ENCODE assay signal across 21 cellular contexts in the genomic region with DNA sequence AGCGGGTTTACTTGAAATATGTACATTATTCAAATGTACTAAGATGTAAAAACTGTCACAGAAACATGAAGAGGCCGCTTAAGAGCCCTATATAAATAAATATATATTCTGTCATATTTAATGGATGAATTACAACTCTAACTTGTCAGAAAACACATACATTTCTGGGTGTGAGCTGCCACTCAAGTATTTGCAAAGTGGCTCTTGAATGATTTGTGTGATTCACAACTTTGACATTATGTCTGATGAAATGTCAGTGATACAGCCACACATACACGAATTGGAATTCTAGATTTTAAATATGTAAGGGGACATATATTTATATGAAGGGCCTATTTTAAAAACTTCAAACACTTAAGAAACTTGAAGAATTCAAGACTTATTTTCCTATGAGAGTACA.
DNase-seq lines count a peak whose midpoint lies in the region; ATAC-seq, FAIRE-seq and TF ChIP-seq lines count a peak whose summit lies in the region.
"Had no signal": no experiment of that assay in that cellular context is flagged by ENCODE, and none has a peak within 500 bp of the region (broad histone marks: within the 10 kb centered on the region; RNA-seq: fewer than 3 reads in every experiment).

No MANE protein-coding gene starts in this region.

- WGBS in trophoblast cell (ENCODE audit: extremely low coverage, insufficient coverage, insufficient read length) = no CpG with 5 or more reads among the region's 3 CpGs

- no peaks in the 10 kb centered on the region for H3K36me3 ChIP-seq in astrocyte (ENCODE audit: insufficient read depth, low read length)
- no peaks in the 10 kb centered on the region for H3K36me3 ChIP-seq in trophoblast cell (ENCODE audit: control insufficient read depth in 1 of 2, insufficient read depth in 2 of 2, low read length in 2 of 2)
- H3K36me3 ChIP-seq in colonic mucosa = no peaks in the 10 kb centered on the region
- H3K36me3 ChIP-seq: BLaER1 treated with 17β-estradiol and CSF1 and Interleukin-3, amounts not matched to agents 10 nM and 100 nM had no signal

- DNase-seq in astrocyte (ENCODE audit: low read depth) (no peak), epithelial cell of esophagus (ENCODE audit: low read depth) (peak; percentile 5), trophoblast cell (peak; percentile 4 to 60), colonic mucosa (no peak)
- DNase-seq: AML-193; Caco-2; Calu3; CD4-positive, alpha-beta T cell; CD8-positive, alpha-beta T cell; DMS79 treated with DMSO at 0.1 percent for 48 hours; GF-D8 had no signal

- no peak overlapping the region for H3K27ac ChIP-seq in astrocyte (ENCODE audit: low read depth, low read length)
- no peak overlapping the region for H3K27ac ChIP-seq in trophoblast cell (ENCODE audit: low read depth, low read length)
- no peak overlapping the region for H3K27ac ChIP-seq in colonic mucosa
- H3K27ac ChIP-seq: 22Rv1; A549; BLaER1 treated with 17β-estradiol and CSF1 and Interleukin-3, amounts not matched to agents 10 nM and 100 nM; C4-2B had no signal

- FAIRE-seq in astrocyte (lab: Jason Lieb, UNC) = no peak
- FAIRE-seq: A549, D721Med, G401.6, GM12891, GM19239 had no signal

- no peaks in the 10 kb centered on the region for H3K4me1 Mint-ChIP-seq in astrocyte (ENCODE audit: low read depth, unreplicated experiment)
- H3K4me1 Mint-ChIP-seq: B cell had no signal

- H3K18ac ChIP-seq in trophoblast cell (ENCODE audit: low read length) = no peak overlapping the region

- no peak overlapping the region for H3K23ac ChIP-seq in trophoblast cell (ENCODE audit: low read length)

- H3K27ac Mint-ChIP-seq in astrocyte (ENCODE audit: unreplicated experiment) = peak overlapping the region; percentile 71
- H3K27ac Mint-ChIP-seq: B cell; CD4-positive, alpha-beta T cell; CD8-positive, alpha-beta T cell had no signal

- H3K4ac ChIP-seq in trophoblast cell (ENCODE audit: low read depth, low read length) = no peak overlapping the region

- no peak overlapping the region for H3K4me3 Mint-ChIP-seq in astrocyte (ENCODE audit: unreplicated experiment)
- H3K4me3 Mint-ChIP-seq: B cell; CD4-positive, alpha-beta T cell; CD8-positive, alpha-beta T cell had no signal

- TF ChIP-seq CTCF in astrocyte (IDR thresholded peaks at IDR 0.05; ENCODE audit: insufficient read depth, low read depth, low read length) = no peak
- no peak for TF ChIP-seq CTCF in epithelial cell of esophagus (IDR thresholded peaks at IDR 0.05; ENCODE audit: insufficient read depth, low read depth, low read length, missing control alignments)
- no peak for TF ChIP-seq CTCF in colonic mucosa (IDR thresholded peaks at IDR 0.05)

- H3K4me3 ChIP-seq in astrocyte (ENCODE audit: insufficient read depth, low read depth, low read length) (no peak overlapping the region), epithelial cell of esophagus (ENCODE audit: low read length) (no peak overlapping the region), trophoblast cell (ENCODE audit: low read depth, low read length) (no peak overlapping the region), colonic mucosa (no peak overlapping the region)
- H3K4me3 ChIP-seq: A549; BLaER1 treated with 17β-estradiol and CSF1 and Interleukin-3, amounts not matched to agents 10 nM and 100 nM had no signal

- H3K4me1 ChIP-seq in astrocyte (ENCODE audit: insufficient read depth, low read length) (no peaks in the 10 kb centered on the region), trophoblast cell (ENCODE audit: control insufficient read depth in 1 of 2, insufficient read depth in 2 of 2, low read length in 2 of 2) (no peaks in the 10 kb centered on the region), colonic mucosa (no peaks in the 10 kb centered on the region)
- H3K4me1 ChIP-seq: A549; BLaER1 treated with 17β-estradiol and CSF1 and Interleukin-3, amounts not matched to agents 10 nM and 100 nM; Caco-2 had no signal

- no peak overlapping the region for H4K12ac ChIP-seq in trophoblast cell (ENCODE audit: low read depth, low read length)

- no peak overlapping the region for H2BK120ac ChIP-seq in trophoblast cell (ENCODE audit: insufficient read depth, low read length, poor library complexity)

- H3K4me2 ChIP-seq in astrocyte (ENCODE audit: low read length) = no peak overlapping the region
- H3K4me2 ChIP-seq in trophoblast cell (ENCODE audit: low read length) = no peak overlapping the region
- H3K4me2 ChIP-seq: A549; BLaER1 treated with 17β-estradiol and CSF1 and Interleukin-3, amounts not matched to agents 10 nM and 100 nM had no signal

- H3K9me3 ChIP-seq in astrocyte (ENCODE audit: insufficient read depth, low read depth, low read length) = no peaks in the 10 kb centered on the region
- peaks cover 5% of the 10 kb centered on the region for H3K9me3 ChIP-seq in trophoblast cell (ENCODE audit: insufficient read depth, low read depth, low read length)
- no peaks in the 10 kb centered on the region for H3K9me3 ChIP-seq in colonic mucosa
- H3K9me3 ChIP-seq: A549, Caco-2 had no signal

- H2AFZ ChIP-seq in astrocyte (ENCODE audit: low read depth, low read length) (no peak overlapping the region), trophoblast cell (ENCODE audit: insufficient read depth, low read length, poor library complexity) (no peak overlapping the region)

- H3K79me1 ChIP-seq in trophoblast cell (ENCODE audit: low read length) = no peaks in the 10 kb centered on the region

- H4K8ac ChIP-seq in trophoblast cell (ENCODE audit: low read depth, low read length) = no peak overlapping the region

- no peaks in the 10 kb centered on the region for H3K79me2 ChIP-seq in astrocyte (ENCODE audit: insufficient read depth, low read length)
- H3K79me2 ChIP-seq in trophoblast cell (ENCODE audit: control insufficient read depth, insufficient read depth, low read length, poor library complexity) = no peaks in the 10 kb centered on the region

- H3K14ac ChIP-seq in trophoblast cell (ENCODE audit: low read length) = no peak overlapping the region

- no peak overlapping the region for H3K9ac ChIP-seq in astrocyte (ENCODE audit: low read length)
- no peak overlapping the region for H3K9ac ChIP-seq in trophoblast cell (ENCODE audit: low read length)
- H3K9ac ChIP-seq in colonic mucosa (ENCODE audit: low read depth in 2 of 2, low read length in 2 of 2) = no peak overlapping the region
- H3K9ac ChIP-seq: BLaER1 treated with 17β-estradiol and CSF1 and Interleukin-3, amounts not matched to agents 10 nM and 100 nM had no signal

- no peaks in the 10 kb centered on the region for H3K27me3 ChIP-seq in astrocyte (ENCODE audit: insufficient read depth, low read length)
- H3K27me3 ChIP-seq in trophoblast cell (ENCODE audit: insufficient read depth, low read length) = no peaks in the 10 kb centered on the region
- H3K27me3 ChIP-seq in colonic mucosa = no peaks in the 10 kb centered on the region
- H3K27me3 ChIP-seq: BLaER1 treated with 17β-estradiol and CSF1 and Interleukin-3, amounts not matched to agents 10 nM and 100 nM had no signal

- H2AK5ac ChIP-seq in trophoblast cell (ENCODE audit: low read length) = no peak overlapping the region

- H3K9me3 Mint-ChIP-seq in astrocyte (ENCODE audit: unreplicated experiment) = peaks cover 22% of the 10 kb centered on the region

- no peak for ATAC-seq in esophagus mucosa
- ATAC-seq: A549; CD8-positive, alpha-beta T cell had no signal

- H3K36me3 Mint-ChIP-seq in astrocyte (ENCODE audit: low read depth, unreplicated experiment) = no peaks in the 10 kb centered on the region

- H3K27me3 Mint-ChIP-seq in astrocyte (ENCODE audit: low read depth, unreplicated experiment) = no peaks in the 10 kb centered on the region
- H3K27me3 Mint-ChIP-seq: B cell; CD4-positive, alpha-beta T cell had no signal

- no peak overlapping the region for H2BK12ac ChIP-seq in trophoblast cell (ENCODE audit: low read length)

- intact Hi-C loops in colonic mucosa (cut with DNase I) = no loop called here

- no peak overlapping the region for H4K91ac ChIP-seq in trophoblast cell (ENCODE audit: low read depth, low read length)

- no peaks in the 10 kb centered on the region for H4K20me1 ChIP-seq in astrocyte (ENCODE audit: insufficient read depth, low read length)
- H4K20me1 ChIP-seq: BLaER1 treated with 17β-estradiol and CSF1 and Interleukin-3, amounts not matched to agents 10 nM and 100 nM had no signal

- H2BK5ac ChIP-seq in trophoblast cell (ENCODE audit: low read depth, low read length, poor library complexity) = no peak overlapping the region

Comparison
In these comparisons a context has a peak if more than half of its experiments do, and no peak if none do; other contexts are left out.
1. DNase-seq: peak in epithelial cell of esophagus (single experiment) and trophoblast cell (2 of 2); none in astrocyte (single experiment) and colonic mucosa (single experiment).